21 cellular contexts compared by ENCODE assay signal in the genomic region with DNA sequence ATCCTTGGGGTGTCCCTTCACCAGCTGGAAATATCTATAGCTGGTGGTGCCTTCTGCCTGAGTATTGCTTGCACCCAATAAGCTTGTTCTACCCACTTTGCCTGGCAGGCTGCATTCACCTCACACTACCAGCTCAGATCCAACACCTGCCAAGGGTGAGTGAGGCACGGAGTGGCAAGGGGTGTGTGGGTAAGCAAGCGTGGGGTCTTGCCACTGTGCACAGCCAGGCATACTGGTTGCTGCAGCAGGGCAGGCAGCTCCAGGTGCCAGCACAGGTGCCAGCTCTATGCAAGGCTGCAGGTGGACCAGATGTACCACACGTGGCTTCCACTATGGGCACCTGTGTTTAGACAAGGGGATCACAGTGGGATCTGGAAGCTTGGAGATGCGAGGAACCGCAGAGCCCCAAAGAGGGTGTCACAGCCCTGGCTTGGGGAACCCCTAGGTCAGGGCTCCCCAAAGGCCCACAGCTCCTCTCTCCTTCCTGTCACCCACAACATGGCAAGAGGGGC.
"Had no signal": no experiment of that assay in that cellular context is flagged by ENCODE, and none has a peak within 500 bp of the region (broad histone marks: within the 10 kb centered on the region; RNA-seq: fewer than 3 reads in every experiment).

No MANE protein-coding gene starts in this region.

- H3K4me2 ChIP-seq: SK-N-SH had no signal

- FAIRE-seq: RCC 7860 had no signal

- H3K27ac ChIP-seq: HL-60 had no signal

- H3K9ac ChIP-seq: SK-N-SH had no signal

- H3K9me3 ChIP-seq: SK-N-SH had no signal

- DNase-seq: KBM-7, MV-4-11, NCI-H1048, NCI-H1105, NCI-H1417, NCI-H146, NCI-H1694 treated with DMSO at 0.1 percent for 48 hours, NCI-H2029, NCI-H2081 treated with DMSO at 0.1 percent for 48 hours, NCI-H2171, NCI-H226, NCI-H446, NCI-H510A, NCI-H524 treated with DMSO at 0.1 percent for 48 hours, NCI-H69, NCI-H774, RPMI8226, SHP77, SK-N-SH had no signal
